ENCODE assay signal across 8 cellular contexts in genomic region chr15:40405501-40406381, GRCh38. TPM values are rescaled to one million over a fixed set of nuclear protein-coding genes. Genes with fewer than 3 reads are reported as not detected.
DNase-seq lines count a peak whose midpoint lies in the region; ATAC-seq, FAIRE-seq and TF ChIP-seq lines count a peak whose summit lies in the region.

IVD (plus strand) TSS chr15:40405795; CDS start chr15:40405828, 33 bp downstream.

- H3K9me3 ChIP-seq in KOPT-K1 (ENCODE audit: insufficient read depth, low read length, poor library complexity, severe bottlenecking) (no peaks in the 10 kb centered on the region), esophagus muscularis mucosa (no peaks in the 10 kb centered on the region), muscle layer of duodenum (ENCODE audit: control insufficient read depth in 1 of 2, low read length in 2 of 2) (no peaks in the 10 kb centered on the region)

- DNase-seq in DMS53 (lab: John Stamatoyannopoulos, UW) (peak; percentile 94), RCC 7860 (ENCODE audit: low spot score) (peak; percentile 79), esophagus muscularis mucosa (ENCODE audit: extremely low spot score) (peak; percentile 98)
- DNase-seq in activated T-cell treated with anti-CD3 and anti-CD28 coated beads, Interleukin-2, amount 50 U/mL, for 72 hours: peak; percentile 93
- DNase-seq in stimulated activated CD8-positive, alpha-beta memory T cell treated with anti-CD3 and anti-CD28 coated beads, Interleukin-7, amount 100 ng/mL, for 4 hours (ENCODE audit: low read depth in 2 of 2): peak; percentile 74 to 87

- TF ChIP-seq EP300 in esophagus muscularis mucosa (IDR thresholded peaks at IDR 0.05): no peak

- peaks cover 37% of the 10 kb centered on the region for H3K36me3 ChIP-seq in KOPT-K1 (ENCODE audit: insufficient read depth, low read length)
- peaks cover 9 to 34% (median 27%) of the 10 kb centered on the region in 4 donors for H3K36me3 ChIP-seq in esophagus muscularis mucosa
- peaks cover 8 to 19% of the 10 kb centered on the region in 2 donors for H3K36me3 ChIP-seq in muscle layer of duodenum (ENCODE audit: control insufficient read depth in 1 of 2, insufficient read depth in 2 of 2, low read length in 2 of 2)

- no peaks in the 10 kb centered on the region for H3K9me3 Mint-ChIP-seq in activated T-cell treated with anti-CD3 and anti-CD28 coated beads, Interleukin-2, amount 50 U/mL, for 72 hours

- WGBS in esophagus muscularis mucosa: 6% methylated on average over 17 of the region's 54 CpGs

- H3K27ac Mint-ChIP-seq in activated T-cell treated with anti-CD3 and anti-CD28 coated beads, Interleukin-2, amount 50 U/mL, for 72 hours: peak within 1 kb of the TSS; percentile 98

- intact Hi-C loops in esophagus muscularis mucosa (cut with DNase I): no loop called here

- TF ChIP-seq CTCF in esophagus muscularis mucosa (IDR thresholded peaks at IDR 0.05): no peak

- H3K36me3 Mint-ChIP-seq in activated T-cell treated with anti-CD3 and anti-CD28 coated beads, Interleukin-2, amount 50 U/mL, for 72 hours (ENCODE audit: insufficient read depth in 2 of 2): peaks cover under 1 to 9% of the 10 kb centered on the region in 2 donors

- peak; percentile 83 for FAIRE-seq in RCC 7860 (lab: Jason Lieb, UNC)

- peak; percentile 84 for ATAC-seq in GM21737 (IDR thresholded peaks at IDR 0.05; ENCODE audit: unreplicated experiment)
- peak; percentile 94 to 96 for ATAC-seq in activated T-cell treated with anti-CD3 and anti-CD28 coated beads, Interleukin-2, amount 50 U/mL, for 72 hours (replicated peaks in 1 of 2)

- peaks cover 58% of the 10 kb centered on the region for H3K4me1 Mint-ChIP-seq in activated T-cell treated with anti-CD3 and anti-CD28 coated beads, Interleukin-2, amount 50 U/mL, for 72 hours (ENCODE audit: low read depth)

- H3K4me3 ChIP-seq in esophagus muscularis mucosa (peak within 1 kb of the TSS; percentile 73 to 94 (median 88)), muscle layer of duodenum (ENCODE audit: low read depth in 1 of 2, low read length in 2 of 2) (peak within 1 kb of the TSS; percentile 85 to 93)

- H3K4me3 Mint-ChIP-seq in activated T-cell treated with anti-CD3 and anti-CD28 coated beads, Interleukin-2, amount 50 U/mL, for 72 hours: peak within 1 kb of the TSS; percentile 88 to 99

- H3K27me3 ChIP-seq in esophagus muscularis mucosa: no peaks in the 10 kb centered on the region
- H3K27me3 ChIP-seq in muscle layer of duodenum (ENCODE audit: low read depth, low read length): no peaks in the 10 kb centered on the region

- no peaks in the 10 kb centered on the region for H3K27me3 Mint-ChIP-seq in activated T-cell treated with anti-CD3 and anti-CD28 coated beads, Interleukin-2, amount 50 U/mL, for 72 hours (ENCODE audit: low read depth)

- H3K27ac ChIP-seq in KOPT-K1 (ENCODE audit: low read depth, low read length, poor library complexity, severe bottlenecking) (peak within 1 kb of the TSS; percentile 78), esophagus muscularis mucosa (replicated peaks in 1 of 4) (peak within 1 kb of the TSS; percentile 78 to 85 (median 82)), muscle layer of duodenum (ENCODE audit: low read length) (peak within 1 kb of the TSS; percentile 16)

- TF ChIP-seq POLR2A in esophagus muscularis mucosa (IDR thresholded peaks at IDR 0.05; ENCODE audit: low read depth): no peak

- H3K4me1 ChIP-seq in esophagus muscularis mucosa (peaks cover 21 to 33% (median 29%) of the 10 kb centered on the region in 4 donors), muscle layer of duodenum (ENCODE audit: control insufficient read depth in 1 of 2, insufficient read depth in 2 of 2, low read length in 2 of 2) (peaks cover 0 to 22% of the 10 kb centered on the region in 2 donors)

RNA-seq across cellular contexts. Expression of gene IVD, which starts in this region (rescaled TPM):
- total RNA-seq in activated T-cell treated with anti-CD3 and anti-CD28 coated beads, Interleukin-2, amount 50 U/mL, for 72 hours: 10 to 100 TPM; 61.2 to 75.5 TPM
- 10 to 100 TPM; 38.8 to 50.7 (median 44.7) TPM for total RNA-seq in esophagus muscularis mucosa

Comparison
In these comparisons a context has a peak if more than half of its experiments do, and no peak if none do; other contexts are left out.
1. Peak in every context shown above with its lines: DNase-seq, ATAC-seq, H3K4me3 ChIP-seq and H3K27ac ChIP-seq.
2. H3K27ac ChIP-seq: peak in every context shown above with its lines; median percentile 82 in esophagus muscularis mucosa; 78 in KOPT-K1; 16 in muscle layer of duodenum.